In genomic region chr12:108191938-108192337, GRCh38 we compare ENCODE assay signal across 25 cellular contexts.
"Had no signal": no experiment of that assay in that cellular context is flagged by ENCODE, and none has a peak within 500 bp of the region (broad histone marks: within the 10 kb centered on the region; RNA-seq: fewer than 3 reads in every experiment).

No MANE protein-coding gene starts in this region.

- H3K36me3 ChIP-seq: colonic mucosa, pancreas, upper lobe of left lung, vagina had no signal

- H3K4me1 ChIP-seq: colonic mucosa, pancreas, psoas muscle, upper lobe of left lung, vagina had no signal

- H3K27me3 ChIP-seq: colonic mucosa, dorsolateral prefrontal cortex, pancreas, upper lobe of left lung, vagina had no signal

- H3K4me1 Mint-ChIP-seq: stimulated activated naive CD8-positive, alpha-beta T cell treated with anti-CD3 and anti-CD28 coated beads, Interleukin-15, amount 100 ng/mL, for 72 hours had no signal

- H3K4me3 Mint-ChIP-seq: activated naive CD8-positive, alpha-beta T cell; stimulated activated memory B cell treated with anti-CD40 and anti-IgM and Interleukin-4, amounts not matched to agents 10 μg/mL and 1 μg/mL and 100 μg/mL, for 72 hours; stimulated activated naive CD8-positive, alpha-beta T cell treated with anti-CD3 and anti-CD28 coated beads, Interleukin-15, amount 100 ng/mL, for 72 hours had no signal

- H3K9me3 ChIP-seq: colonic mucosa, pancreas, psoas muscle, upper lobe of left lung, vagina had no signal

- H3K4me2 ChIP-seq: smooth muscle cell had no signal

- H3K36me3 Mint-ChIP-seq: activated naive CD8-positive, alpha-beta T cell; stimulated activated memory B cell treated with anti-CD40 and anti-IgM and Interleukin-4, amounts not matched to agents 10 μg/mL and 1 μg/mL and 100 μg/mL, for 72 hours had no signal

- H3K27me3 Mint-ChIP-seq: stimulated activated memory B cell treated with anti-CD40 and anti-IgM and Interleukin-4, amounts not matched to agents 10 μg/mL and 1 μg/mL and 100 μg/mL, for 72 hours had no signal

- H3K4me3 ChIP-seq: colonic mucosa, dorsolateral prefrontal cortex, pancreas, psoas muscle, smooth muscle cell, upper lobe of left lung, vagina had no signal

- ATAC-seq: left cardiac atrium; left ventricle myocardium superior; pancreas; psoas muscle; stimulated activated naive CD8-positive, alpha-beta T cell treated with anti-CD3 and anti-CD28 coated beads, Interleukin-15, amount 100 ng/mL, for 72 hours had no signal

- H3K27ac Mint-ChIP-seq: activated naive CD8-positive, alpha-beta T cell; stimulated activated memory B cell treated with anti-CD40 and anti-IgM and Interleukin-4, amounts not matched to agents 10 μg/mL and 1 μg/mL and 100 μg/mL, for 72 hours; stimulated activated naive CD8-positive, alpha-beta T cell treated with anti-CD3 and anti-CD28 coated beads, Interleukin-15, amount 100 ng/mL, for 72 hours had no signal

- DNase-seq: activated CD4-positive, alpha-beta T cell treated with anti-CD3 and anti-CD28 coated beads for 4 hours; activated CD4-positive, alpha-beta T cell treated with anti-CD3 and anti-CD28 coated beads, Interleukin-2, amount 50 U/mL, for 48 hours; activated CD8-positive, alpha-beta memory T cell treated with anti-CD3 and anti-CD28 coated beads for 24 hours; activated effector memory CD4-positive, alpha-beta T cell treated with Interleukin-2 at 50 U/mL for 16 hours; activated naive CD4-positive, alpha-beta T cell treated with Interleukin-2 at 50 U/mL for 16 hours; anterior cingulate cortex; cerebellar nuclear complex; colonic mucosa; dorsolateral prefrontal cortex; effector memory CD4-positive, alpha-beta T cell; hippocampal formation; left cardiac atrium; left ventricle myocardium superior; pancreas; psoas muscle; stimulated activated CD4-positive, alpha-beta T cell treated with anti-CD3 and anti-CD28 coated beads, Interleukin-1b, Interleukin-23, amount 100 ng/mL, for 48 hours; stimulated activated CD4-positive, alpha-beta T cell treated with anti-CD3 and anti-CD28 coated beads, Interleukin-4, amount 100 ng/mL, for 4 hours; stimulated activated CD8-positive, alpha-beta memory T cell treated with anti-CD3 and anti-CD28 coated beads, Interleukin-4, amount 100 ng/mL, for 48 hours; stimulated activated naive CD8-positive, alpha-beta T cell treated with anti-CD3 and anti-CD28 coated beads, Interleukin-15, amount 100 ng/mL, for 72 hours had no signal

- H3K9me3 Mint-ChIP-seq: stimulated activated naive CD8-positive, alpha-beta T cell treated with anti-CD3 and anti-CD28 coated beads, Interleukin-15, amount 100 ng/mL, for 72 hours had no signal

- FAIRE-seq: keratinocyte, pancreas had no signal

- H3K27ac ChIP-seq: colonic mucosa, pancreas, psoas muscle, upper lobe of left lung, vagina had no signal
